Comparison of ENCODE assay signal across 15 cellular contexts in genomic region chr12:356276-356988, GRCh38. TPM values are rescaled to one million over a fixed set of nuclear protein-coding genes. Genes with fewer than 3 reads are reported as not detected.
DNase-seq lines count a peak whose midpoint lies in the region; ATAC-seq, FAIRE-seq and TF ChIP-seq lines count a peak whose summit lies in the region.
"Had no signal": no experiment of that assay in that cellular context is flagged by ENCODE, and none has a peak within 500 bp of the region (broad histone marks: within the 10 kb centered on the region; RNA-seq: fewer than 3 reads in every experiment).

No MANE protein-coding gene starts in this region.

- H3K36me3 ChIP-seq in SK-N-SH (replicated peaks in 1 of 2; ENCODE audit: control insufficient read depth in 1 of 2, insufficient read depth in 2 of 2, low read length in 1 of 2), result peaks cover 50 to 69% of the 10 kb centered on the region in 2 experiments

- no peak overlapping the region for H2AFZ ChIP-seq in SK-N-SH (ENCODE audit: low read depth)

- no peak for TF ChIP-seq EP300 in SK-N-SH (IDR thresholded peaks at IDR 0.05; ENCODE audit: borderline replicate concordance in 1 of 2, low read depth in 1 of 2, low read length in 1 of 2)

- peaks cover 27% of the 10 kb centered on the region for H3K36me3 Mint-ChIP-seq in activated naive CD8-positive, alpha-beta T cell
- H3K36me3 Mint-ChIP-seq in activated naive CD8-positive, alpha-beta T cell treated with anti-CD3 and anti-CD28 coated beads for 36 hours, result peaks cover 56% of the 10 kb centered on the region
- peaks cover 52% of the 10 kb centered on the region for H3K36me3 Mint-ChIP-seq in endothelial cell (ENCODE audit: low read depth, unreplicated experiment)

- H3K27me3 Mint-ChIP-seq in activated naive CD8-positive, alpha-beta T cell, result no peaks in the 10 kb centered on the region
- no peaks in the 10 kb centered on the region for H3K27me3 Mint-ChIP-seq in activated naive CD8-positive, alpha-beta T cell treated with anti-CD3 and anti-CD28 coated beads for 36 hours
- peaks cover 3% of the 10 kb centered on the region for H3K27me3 Mint-ChIP-seq in endothelial cell (ENCODE audit: unreplicated experiment)
- H3K27me3 Mint-ChIP-seq: T-cell had no signal

- H3K79me2 ChIP-seq in SK-N-SH (ENCODE audit: insufficient read depth), result peaks cover 46% of the 10 kb centered on the region

- H4K20me1 ChIP-seq in SK-N-SH (ENCODE audit: insufficient read depth), result peaks cover 12% of the 10 kb centered on the region

- DNase-seq in activated naive CD8-positive, alpha-beta T cell treated with anti-CD3 and anti-CD28 coated beads for 36 hours, result no peak
- DNase-seq in SK-N-SH (peak; percentile 9), endothelial cell (ENCODE audit: low spot score) (no peak), urothelium cell line (ENCODE audit: low spot score) (peak; percentile 13), midbrain (lab: John Stamatoyannopoulos, UW) (no peak), amygdala (lab: John Stamatoyannopoulos, UW) (no peak)
- DNase-seq: activated gamma-delta T cell, BE2C, islet precursor cell, MV-4-11, T-cell, upper lobe of right lung had no signal

- peaks cover 29% of the 10 kb centered on the region for H3K4me1 Mint-ChIP-seq in activated naive CD8-positive, alpha-beta T cell (ENCODE audit: low read depth)
- peaks cover 14% of the 10 kb centered on the region for H3K4me1 Mint-ChIP-seq in activated naive CD8-positive, alpha-beta T cell treated with anti-CD3 and anti-CD28 coated beads for 36 hours
- no peaks in the 10 kb centered on the region for H3K4me1 Mint-ChIP-seq in endothelial cell (ENCODE audit: unreplicated experiment)

- CTCF ChIA-PET in SK-N-SH (lab: Yijun Ruan, JAX), result interaction anchor here (1.5 to 1.7 kb wide), 2 partner anchors 15 to 191 kb away, joined by 3 to 5 read pairs; no protein-coding TSS in a partner anchor

- H3K27me3 ChIP-seq in SK-N-SH (ENCODE audit: insufficient read depth), result no peaks in the 10 kb centered on the region
- H3K27me3 ChIP-seq: BE2C, upper lobe of right lung had no signal

- ATAC-seq in HG02970 (IDR thresholded peaks at IDR 0.05; ENCODE audit: low FRiP score, unreplicated experiment), result no peak
- ATAC-seq: T-cell, upper lobe of right lung had no signal

- H3K4me2 ChIP-seq in SK-N-SH, result no peak overlapping the region

- WGBS in SK-N-SH (ENCODE audit: low lambda C conversion rate), result 60% methylated on average over 7 of the region's 7 CpGs

- no peak for TF ChIP-seq RAD21 in SK-N-SH (IDR thresholded peaks at IDR 0.05; ENCODE audit: low read length)

- peak overlapping the region; percentile 4 for H3K27ac Mint-ChIP-seq in activated naive CD8-positive, alpha-beta T cell
- no peak overlapping the region for H3K27ac Mint-ChIP-seq in activated naive CD8-positive, alpha-beta T cell treated with anti-CD3 and anti-CD28 coated beads for 36 hours
- no peak overlapping the region for H3K27ac Mint-ChIP-seq in endothelial cell (ENCODE audit: unreplicated experiment)

- no peak for FAIRE-seq in urothelium cell line (lab: Jason Lieb, UNC)

- TF ChIP-seq CTCF in SK-N-SH (IDR thresholded peaks at IDR 0.05) (no peak), endothelial cell (IDR thresholded peaks at IDR 0.05; ENCODE audit: unreplicated experiment) (no peak)

- POLR2A ChIA-PET in SK-N-SH (lab: Yijun Ruan, JAX), result interaction anchor here (0.6 kb wide), 1 partner anchor 24 kb away, joined by 3 read pairs; no protein-coding TSS in a partner anchor

- H3K4me3 Mint-ChIP-seq in activated naive CD8-positive, alpha-beta T cell, result no peak overlapping the region
- no peak overlapping the region for H3K4me3 Mint-ChIP-seq in activated naive CD8-positive, alpha-beta T cell treated with anti-CD3 and anti-CD28 coated beads for 36 hours
- H3K4me3 Mint-ChIP-seq in endothelial cell (ENCODE audit: unreplicated experiment), result peak overlapping the region; percentile 5
- H3K4me3 Mint-ChIP-seq: T-cell had no signal

- no peak overlapping the region for H3K4me3 ChIP-seq in SK-N-SH (ENCODE audit: low read depth in 2 of 2, low read length in 1 of 2)
- H3K4me3 ChIP-seq: coronary artery, upper lobe of right lung had no signal

- no peak overlapping the region for H3K9ac ChIP-seq in SK-N-SH

- H3K27ac ChIP-seq in SK-N-SH (ENCODE audit: low read depth in 2 of 2, low read length in 1 of 2), result peak overlapping the region; percentile 50 to 82
- H3K27ac ChIP-seq: coronary artery, upper lobe of right lung had no signal

- H3K9me3 Mint-ChIP-seq in activated naive CD8-positive, alpha-beta T cell (ENCODE audit: low read depth), result no peaks in the 10 kb centered on the region
- no peaks in the 10 kb centered on the region for H3K9me3 Mint-ChIP-seq in activated naive CD8-positive, alpha-beta T cell treated with anti-CD3 and anti-CD28 coated beads for 36 hours
- H3K9me3 Mint-ChIP-seq in endothelial cell (ENCODE audit: unreplicated experiment), result no peaks in the 10 kb centered on the region
- H3K9me3 Mint-ChIP-seq: T-cell had no signal

- no peaks in the 10 kb centered on the region for H3F3A ChIP-seq in SK-N-SH (replicated peaks; ENCODE audit: insufficient read depth)

- H3K9me3 ChIP-seq in SK-N-SH, result no peaks in the 10 kb centered on the region
- H3K9me3 ChIP-seq: BE2C, upper lobe of right lung had no signal

- H3K4me1 ChIP-seq in SK-N-SH (ENCODE audit: control insufficient read depth in 1 of 2, insufficient read depth in 2 of 2, low read depth in 1 of 2, low read length in 1 of 2), result peaks cover 4 to 7% of the 10 kb centered on the region in 2 experiments; a peak in 3 of 4 replicates
- H3K4me1 ChIP-seq: BE2C, upper lobe of right lung had no signal

- H3K9me2 ChIP-seq in SK-N-SH, result no peaks in the 10 kb centered on the region

TF ChIP-seq in SK-N-SH, 30 proteins besides CTCF, POLR2A, EP300 and RAD21:
- TF ChIP-seq FOXM1 (IDR thresholded peaks at IDR 0.05; ENCODE audit: low read depth) (no peak), TCF12 (IDR thresholded peaks at IDR 0.05) (peak; percentile 82), SIN3A (IDR thresholded peaks at IDR 0.05; ENCODE audit: borderline replicate concordance, low read depth, low read length) (no peak), ELF1 (IDR thresholded peaks at IDR 0.05) (no peak), GABPA (IDR thresholded peaks at IDR 0.05; ENCODE audit: low read depth) (no peak), RXRA (IDR thresholded peaks at IDR 0.05; ENCODE audit: borderline replicate concordance, low read depth) (peak; percentile 57; the same call in 1 of the 2 replicates), FOSL2 (IDR thresholded peaks at IDR 0.05; ENCODE audit: borderline replicate concordance, low read depth) (peak; percentile 48; the same call in 1 of the 2 replicates), PBX3 (IDR thresholded peaks at IDR 0.05) (0 out of 2 replicates have a peak, but pooled peaks have one; percentile 23), JUND (IDR thresholded peaks at IDR 0.05) (peak; percentile 16; the same call in 1 of the 2 replicates), USF2 (IDR thresholded peaks at IDR 0.05; ENCODE audit: borderline replicate concordance, low read depth, low read length) (no peak)
TF ChIP-seq in SK-N-SH: peak in this region for 5.

RNA-seq across cellular contexts. Expression of gene KDM5A, which starts 32.7 kb away (rescaled TPM):
- 10 to 100 TPM; 50.3 to 58.3 TPM for total RNA-seq in activated naive CD8-positive, alpha-beta T cell treated with anti-CD3 and anti-CD28 coated beads for 36 hours
- polyA plus RNA-seq in SK-N-SH (2012; rRNA removed), result 6.2 and 8.9 TPM in 2 replicates
- 7.5 and 7.8 TPM in 2 replicates for polyA plus RNA-seq in SK-N-SH (2012; cell fraction: cytosol; rRNA removed)
- 16.8 and 17.0 TPM in 2 replicates for polyA plus RNA-seq in SK-N-SH (2012; cell fraction: nucleus; rRNA removed)
- 86.3 TPM for total RNA-seq in endothelial cell (ENCODE audit: unreplicated experiment)

RNA-seq across cellular contexts. Expression of gene CCDC77, which starts 45.0 kb away (rescaled TPM):
- 10 to 100 TPM; 13.8 to 13.9 TPM for total RNA-seq in activated naive CD8-positive, alpha-beta T cell treated with anti-CD3 and anti-CD28 coated beads for 36 hours
- 5.9 and 6.4 TPM in 2 replicates for polyA plus RNA-seq in SK-N-SH (2012; rRNA removed)
- 6.5 and 9.3 TPM in 2 replicates for polyA plus RNA-seq in SK-N-SH (2012; cell fraction: cytosol; rRNA removed)
- polyA plus RNA-seq in SK-N-SH (2012; cell fraction: nucleus; rRNA removed), result 5.6 and 9.1 TPM in 2 replicates
- total RNA-seq in endothelial cell (ENCODE audit: unreplicated experiment), result 13.3 TPM

Comparison
In these comparisons a context has a peak if more than half of its experiments do, and no peak if none do; other contexts are left out.
1. DNase-seq: peak in SK-N-SH (single experiment) and urothelium cell line (single experiment); none in activated naive CD8-positive, alpha-beta T cell treated with anti-CD3 and anti-CD28 coated beads for 36 hours (single experiment), endothelial cell (single experiment), midbrain (single experiment) and amygdala (0 of 56).